In the genomic region with DNA sequence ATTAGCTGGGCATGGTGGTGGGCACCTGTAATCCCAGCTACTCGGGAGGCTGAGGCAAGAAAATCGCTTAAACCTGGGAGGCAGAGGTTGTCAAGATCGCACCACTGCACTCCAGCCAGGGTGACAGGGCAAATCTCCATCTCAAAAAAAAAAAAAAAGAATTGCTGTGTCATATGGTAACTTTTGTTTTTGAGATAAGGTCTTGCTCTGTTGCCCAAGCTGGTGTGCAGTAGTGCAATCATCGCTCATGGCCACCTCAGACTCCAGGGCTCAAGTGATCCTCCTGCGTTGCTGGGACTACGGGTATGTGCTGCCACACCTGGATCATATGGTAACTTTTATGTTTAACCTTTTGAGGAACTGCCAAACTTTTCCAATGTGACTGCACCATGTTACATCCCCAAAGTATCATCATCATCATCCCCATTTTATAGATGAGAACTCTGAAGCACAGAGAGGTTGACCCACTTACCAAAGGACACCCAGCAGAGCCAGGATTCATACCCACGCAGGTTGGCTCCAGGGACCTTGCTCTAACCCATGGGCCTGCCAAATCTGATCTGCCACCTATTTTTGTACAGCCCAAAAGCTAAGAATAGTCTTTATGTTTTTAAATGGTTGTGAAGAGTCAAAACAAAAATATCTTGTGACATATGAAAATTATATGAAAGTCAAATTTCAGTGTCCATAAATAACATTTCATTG, we compare ENCODE assay signal across 23 cellular contexts.
"Had no signal": no experiment of that assay in that cellular context is flagged by ENCODE, and none has a peak within 500 bp of the region (broad histone marks: within the 10 kb centered on the region; RNA-seq: fewer than 3 reads in every experiment).

No MANE protein-coding gene starts in this region.

- H3K27ac Mint-ChIP-seq: activated CD8-positive, alpha-beta T cell treated with anti-CD3 and anti-CD28 coated beads, Interleukin-2, amount 10 ng/mL, durations not matched to agents 7 days and 5 days; activated T-helper 1 cell treated with anti-CD3 and anti-CD28 coated beads, Interleukin-12 subunit alpha, Interleukin-12 subunit beta, Interleukin-2, Interleukin-4 antibody, amounts not matched to agents 30 ng/mL and 10 ng/mL and 1 ng/mL, durations not matched to agents 14 hours and 24 hours and 36 hours; dendritic cell treated with granulocyte-macrophage colony-stimulating factor and Interleukin-4, amounts not matched to agents 40 ng/mL and 50 ng/mL, for 4 days; memory B cell; natural killer cell; stimulated activated naive CD8-positive, alpha-beta T cell treated with anti-CD3 and anti-CD28 coated beads, Interleukin-15, Interleukin-2, amounts not matched to agents 100 ng/mL and 50 ng/mL, for 24 hours; T-cell; type B pancreatic cell; WTC11 had no signal

- H2AFZ ChIP-seq: hepatocyte had no signal

- H3K27me3 Mint-ChIP-seq: activated naive CD8-positive, alpha-beta T cell treated with anti-CD3 and anti-CD28 coated beads, Interleukin-2, amount 10 ng/mL, durations not matched to agents 7 days and 5 days; dendritic cell treated with granulocyte-macrophage colony-stimulating factor and Interleukin-4, amounts not matched to agents 40 ng/mL and 50 ng/mL, for 4 days; memory B cell; stimulated activated naive CD8-positive, alpha-beta T cell treated with anti-CD3 and anti-CD28 coated beads, Interleukin-15, Interleukin-2, amounts not matched to agents 100 ng/mL and 50 ng/mL, for 24 hours; T-cell; type B pancreatic cell had no signal

- H3K9me3 Mint-ChIP-seq: activated naive CD8-positive, alpha-beta T cell treated with anti-CD3 and anti-CD28 coated beads, Interleukin-2, amount 10 ng/mL, durations not matched to agents 7 days and 5 days; activated T-helper 1 cell treated with anti-CD3 and anti-CD28 coated beads, Interleukin-12 subunit alpha, Interleukin-12 subunit beta, Interleukin-2, Interleukin-4 antibody, amounts not matched to agents 30 ng/mL and 10 ng/mL and 1 ng/mL, durations not matched to agents 14 hours and 24 hours and 36 hours; dendritic cell treated with granulocyte-macrophage colony-stimulating factor and Interleukin-4, amounts not matched to agents 40 ng/mL and 50 ng/mL, for 4 days; memory B cell; natural killer cell; stimulated activated naive CD8-positive, alpha-beta T cell treated with anti-CD3 and anti-CD28 coated beads, Interleukin-15, Interleukin-2, amounts not matched to agents 100 ng/mL and 50 ng/mL, for 24 hours; T-cell; type B pancreatic cell; WTC11 had no signal

- ATAC-seq: activated CD8-positive, alpha-beta T cell treated with anti-CD3 and anti-CD28 coated beads, Interleukin-2, amount 10 ng/mL, durations not matched to agents 7 days and 5 days; gastroesophageal sphincter; left lung; natural killer cell; T-cell; WTC11 had no signal

- DNase-seq: activated CD4-positive, alpha-beta T cell treated with anti-CD3 and anti-CD28 coated beads for 4 hours; activated CD8-positive, alpha-beta memory T cell treated with anti-CD3 and anti-CD28 coated beads, Interleukin-2, amount 50 U/mL, for 4 hours; activated CD8-positive, alpha-beta T cell treated with anti-CD3 and anti-CD28 coated beads, Interleukin-2, amount 10 ng/mL, durations not matched to agents 7 days and 5 days; activated naive CD8-positive, alpha-beta T cell treated with anti-CD3 and anti-CD28 coated beads, Interleukin-2, amount 10 ng/mL, durations not matched to agents 7 days and 5 days; anterior cingulate cortex; cerebellar nuclear complex; effector memory CD4-positive, alpha-beta T cell; natural killer cell; nucleus accumbens; stimulated activated CD4-positive, alpha-beta T cell treated with anti-CD3 and anti-CD28 coated beads, Interleukin-15, amount 100 ng/mL, for 24 hours; stimulated activated CD4-positive, alpha-beta T cell treated with anti-CD3 and anti-CD28 coated beads, Interleukin-4, amount 100 ng/mL, for 1 hour; T-cell; T1000 had no signal

- H3K27ac ChIP-seq: breast epithelium, gastroesophageal sphincter, hepatocyte, left lung had no signal

- H3K9me3 ChIP-seq: breast epithelium, gastroesophageal sphincter, left lung had no signal

- H3K4me2 ChIP-seq: hepatocyte had no signal

- H3K4me3 Mint-ChIP-seq: activated CD8-positive, alpha-beta T cell treated with anti-CD3 and anti-CD28 coated beads, Interleukin-2, amount 10 ng/mL, durations not matched to agents 7 days and 5 days; activated naive CD8-positive, alpha-beta T cell treated with anti-CD3 and anti-CD28 coated beads, Interleukin-2, amount 10 ng/mL, durations not matched to agents 7 days and 5 days; activated T-helper 1 cell treated with anti-CD3 and anti-CD28 coated beads, Interleukin-12 subunit alpha, Interleukin-12 subunit beta, Interleukin-2, Interleukin-4 antibody, amounts not matched to agents 30 ng/mL and 10 ng/mL and 1 ng/mL, durations not matched to agents 14 hours and 24 hours and 36 hours; dendritic cell treated with granulocyte-macrophage colony-stimulating factor and Interleukin-4, amounts not matched to agents 40 ng/mL and 50 ng/mL, for 4 days; memory B cell; natural killer cell; stimulated activated naive CD8-positive, alpha-beta T cell treated with anti-CD3 and anti-CD28 coated beads, Interleukin-15, Interleukin-2, amounts not matched to agents 100 ng/mL and 50 ng/mL, for 24 hours; T-cell; type B pancreatic cell; WTC11 had no signal

- H3K4me3 ChIP-seq: breast epithelium, gastroesophageal sphincter, hepatocyte, left lung had no signal

- H3K36me3 Mint-ChIP-seq: natural killer cell, T-cell, type B pancreatic cell, WTC11 had no signal

- H3K36me3 ChIP-seq: breast epithelium, gastroesophageal sphincter, left lung had no signal

- H3K27me3 ChIP-seq: breast epithelium, gastroesophageal sphincter, hepatocyte, left lung had no signal
